In the genomic region with DNA sequence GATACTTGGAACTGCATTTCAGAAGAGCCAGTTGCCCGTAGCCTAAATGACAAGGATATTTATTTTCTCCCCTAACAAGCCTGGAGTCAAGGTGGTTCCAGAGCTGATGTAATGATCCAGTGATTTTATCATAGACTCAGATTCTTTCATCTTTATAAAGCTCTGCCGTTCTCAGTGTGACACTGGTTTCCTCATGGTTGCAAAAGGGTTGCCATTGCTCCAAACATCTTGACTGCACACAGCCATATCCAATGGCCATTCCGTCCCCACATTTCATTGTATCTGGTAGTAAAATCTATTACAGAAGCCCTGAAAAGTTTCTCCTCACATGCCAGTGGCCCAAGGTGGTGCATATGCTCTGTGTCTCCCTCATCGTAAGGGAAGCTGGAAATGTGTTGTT, we compare ENCODE assay signal across 23 cellular contexts.
"Had no signal": no experiment of that assay in that cellular context is flagged by ENCODE, and none has a peak within 500 bp of the region (broad histone marks: within the 10 kb centered on the region; RNA-seq: fewer than 3 reads in every experiment).

No MANE protein-coding gene starts in this region.

- H3K9ac ChIP-seq: KMS-11, SK-N-SH had no signal

- H3K9me3 ChIP-seq: SJSA1 had no signal

- H3K4me2 ChIP-seq: KMS-11, PC-9, SK-N-SH had no signal

- FAIRE-seq: RCC 7860 had no signal

- DNase-seq: Karpas-422, MG63, NCI-H1048, NCI-H1105 treated with DMSO at 0.1 percent for 48 hours, NCI-H1694, NCI-H187, NCI-H2029 treated with DMSO at 0.1 percent for 48 hours, NCI-H2107, NCI-H2171, NCI-H226, NCI-H446 treated with DMSO at 0.1 percent for 48 hours, NCI-H510A treated with DMSO at 0.1 percent for 48 hours, NCI-H524 treated with DMSO at 0.1 percent for 48 hours, NCI-H526 treated with DMSO at 0.1 percent for 48 hours, PC-9, SK-N-SH, SW 1271 had no signal

- H3K27ac ChIP-seq: KMS-11, PC-9, RWPE1, SJSA1 had no signal

- H3K4me3 ChIP-seq: MG63, PC-9, SJSA1 had no signal

- ATAC-seq: Panc1, Right ventricle myocardium inferior had no signal

- H3K4me1 ChIP-seq: SJSA1 had no signal

- H2AFZ ChIP-seq: PC-9 had no signal

- H3K36me3 ChIP-seq: MG63, SJSA1 had no signal
